Comparison of ENCODE assay signal across 8 cellular contexts in genomic region chr18:58541789-58542425, GRCh38.
DNase-seq lines count a peak whose midpoint lies in the region; ATAC-seq and TF ChIP-seq lines count a peak whose summit lies in the region.

No MANE protein-coding gene starts in this region.

- H3K4me1 Mint-ChIP-seq in IgD-negative memory B cell = peaks cover 24 to 51% (median 41%) of the 10 kb centered on the region in 3 donors
- peaks cover 80% of the 10 kb centered on the region for H3K4me1 Mint-ChIP-seq in activated CD4-positive, alpha-beta memory T cell treated with anti-CD3 and anti-CD28 coated beads for 36 hours (ENCODE audit: low read depth)

- H3K27me3 Mint-ChIP-seq in IgD-negative memory B cell = peaks cover 2% of the 10 kb centered on the region
- H3K27me3 Mint-ChIP-seq in activated CD4-positive, alpha-beta memory T cell treated with anti-CD3 and anti-CD28 coated beads for 36 hours = peaks cover 3% of the 10 kb centered on the region

- no peaks in the 10 kb centered on the region for H3K9me3 ChIP-seq in Peyer's patch

- H3K36me3 ChIP-seq in Peyer's patch = no peaks in the 10 kb centered on the region

- peaks cover 0 to 18% (median 2%) of the 10 kb centered on the region in 4 donors for H3K4me1 ChIP-seq in Peyer's patch

- H3K36me3 Mint-ChIP-seq in IgD-negative memory B cell = peaks cover 3% of the 10 kb centered on the region
- no peaks in the 10 kb centered on the region for H3K36me3 Mint-ChIP-seq in activated CD4-positive, alpha-beta memory T cell treated with anti-CD3 and anti-CD28 coated beads for 36 hours

- CTCF ChIA-PET in activated CD4-positive, alpha-beta memory T cell treated with anti-CD3 and anti-CD28 coated beads for 36 hours (lab: Charles Lee) = interaction anchor here (0.9 to 5.3 kb wide), 9 partner anchors 12 to 222 kb away, joined by 3 to 35 read pairs (median 5); partner anchors contain the start of gene MALT1

- TF ChIP-seq CTCF in fibroblast of villous mesenchyme (IDR thresholded peaks at IDR 0.05; ENCODE audit: insufficient read depth, low read depth, low read length) (no peak), Peyer's patch (IDR thresholded peaks at IDR 0.05) (no peak)

- peak overlapping the region in 1 of 4 donors; percentile 62 for H3K4me3 Mint-ChIP-seq in IgD-negative memory B cell
- no peak overlapping the region for H3K4me3 Mint-ChIP-seq in activated CD4-positive, alpha-beta memory T cell treated with anti-CD3 and anti-CD28 coated beads for 36 hours

- DNase-seq in GM03348 (ENCODE audit: low spot score) (peak; percentile 89), fibroblast of villous mesenchyme (ENCODE audit: low read depth) (peak; percentile 98), Peyer's patch (no peak), NCI-H128 (lab: John Stamatoyannopoulos, UW; ENCODE audit: unreplicated experiment) (no peak)
- DNase-seq in activated CD4-positive, alpha-beta memory T cell treated with anti-CD3 and anti-CD28 coated beads for 36 hours = peak; percentile 80
- DNase-seq in stimulated activated CD4-positive, alpha-beta T cell treated with anti-CD3 and anti-CD28 coated beads, Interleukin-4, amount 100 ng/mL, for 1 hour = peak; percentile 37

- H3K27ac ChIP-seq in Peyer's patch = peak overlapping the region in 1 of 4 donors; percentile 51

- intact Hi-C loops in activated CD4-positive, alpha-beta memory T cell treated with anti-CD3 and anti-CD28 coated beads for 36 hours (cut with micrococcal nuclease) = loop anchor here (1.0 to 5.0 kb wide), 9 partner anchors 21 to 1360 kb away; partner anchors contain the start of gene SEC11C

- POLR2A ChIA-PET in activated CD4-positive, alpha-beta memory T cell treated with anti-CD3 and anti-CD28 coated beads for 36 hours (lab: Charles Lee) = interaction anchor here (0.6 to 6.6 kb wide), 8 partner anchors 9 to 497 kb away, joined by 3 to 34 read pairs (median 3); partner anchors contain the start of gene MALT1

- no peaks in the 10 kb centered on the region for H3K27me3 ChIP-seq in Peyer's patch

- H3K9me3 Mint-ChIP-seq in IgD-negative memory B cell = no peaks in the 10 kb centered on the region
- no peaks in the 10 kb centered on the region for H3K9me3 Mint-ChIP-seq in activated CD4-positive, alpha-beta memory T cell treated with anti-CD3 and anti-CD28 coated beads for 36 hours

- H3K4me3 ChIP-seq in fibroblast of villous mesenchyme (ENCODE audit: low read depth, low read length) (no peak overlapping the region), Peyer's patch (no peak overlapping the region)

- H3K27ac Mint-ChIP-seq in IgD-negative memory B cell = peak overlapping the region; percentile 2 to 65 (median 40)
- peak overlapping the region; percentile 89 for H3K27ac Mint-ChIP-seq in activated CD4-positive, alpha-beta memory T cell treated with anti-CD3 and anti-CD28 coated beads for 36 hours

- no peak for TF ChIP-seq POLR2A in Peyer's patch (IDR thresholded peaks at IDR 0.05)

- peak; percentile 63 for ATAC-seq in GM21717 (IDR thresholded peaks at IDR 0.05; ENCODE audit: unreplicated experiment)

Comparison
In these comparisons a context has a peak if more than half of its experiments do, and no peak if none do; other contexts are left out.
1. DNase-seq: peak in GM03348 (single experiment), activated CD4-positive, alpha-beta memory T cell treated with anti-CD3 and anti-CD28 coated beads for 36 hours (single experiment), fibroblast of villous mesenchyme (single experiment) and stimulated activated CD4-positive, alpha-beta T cell treated with anti-CD3 and anti-CD28 coated beads, Interleukin-4, amount 100 ng/mL, for 1 hour (single experiment); none in Peyer's patch (0 of 3) and NCI-H128 (single experiment).